20 cellular contexts compared by ENCODE assay signal in the genomic region with DNA sequence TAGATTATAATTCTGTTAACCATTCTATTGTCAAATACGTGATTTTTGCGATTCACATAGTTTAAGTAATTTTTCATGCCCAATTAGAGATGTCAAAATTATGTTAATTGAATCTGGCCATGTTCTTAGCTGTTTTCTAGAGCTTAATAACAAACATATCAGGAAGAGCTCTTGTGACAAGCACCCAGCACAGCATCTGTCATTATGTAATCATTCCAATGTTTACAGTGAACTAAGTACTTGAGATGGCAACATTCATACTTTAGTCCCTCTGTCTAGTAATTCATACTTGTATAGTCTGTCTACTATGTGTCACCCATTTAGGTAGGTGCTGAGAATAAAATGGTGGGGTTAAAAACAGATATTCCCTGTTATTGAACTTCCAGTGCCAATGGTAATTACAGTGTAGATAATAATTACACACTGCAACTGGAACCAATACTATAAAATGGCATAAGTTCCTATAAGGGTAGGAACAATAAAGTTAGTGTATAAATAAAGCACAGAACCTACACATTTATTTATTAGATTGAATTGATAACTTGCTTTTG. TPM values are rescaled to one million over a fixed set of nuclear protein-coding genes. Genes with fewer than 3 reads are reported as not detected.
DNase-seq lines count a peak whose midpoint lies in the region; ATAC-seq, FAIRE-seq and TF ChIP-seq lines count a peak whose summit lies in the region.
"Had no signal": no experiment of that assay in that cellular context is flagged by ENCODE, and none has a peak within 500 bp of the region (broad histone marks: within the 10 kb centered on the region; RNA-seq: fewer than 3 reads in every experiment).

No MANE protein-coding gene starts in this region.

- H3K4ac ChIP-seq in IMR-90 (ENCODE audit: low read depth, low read length): no peak overlapping the region

- TF ChIP-seq POLR2A in IMR-90 (IDR thresholded peaks at IDR 0.05; ENCODE audit: low read depth, low read length): no peak
- no peak for TF ChIP-seq POLR2A in HepG2 (IDR thresholded peaks at IDR 0.05; ENCODE audit: insufficient read depth in 1 of 2, low read depth in 2 of 2, low read length in 2 of 2)

- no peak overlapping the region for H3K18ac ChIP-seq in IMR-90 (ENCODE audit: low read depth, low read length)

- no peak overlapping the region for H3K4me3 ChIP-seq in IMR-90 (ENCODE audit: insufficient read depth, low read depth, low read length)
- H3K4me3 ChIP-seq in HepG2 (replicated peaks in 1 of 3; ENCODE audit: insufficient read depth in 1 of 3, low read depth in 2 of 3, low read length in 3 of 3): no peak overlapping the region
- H3K4me3 ChIP-seq in coronary artery: no peak overlapping the region
- H3K4me3 ChIP-seq: BLaER1, hepatocyte, neural progenitor cell, thoracic aorta had no signal

- H3K9me1 ChIP-seq in IMR-90 (ENCODE audit: insufficient read depth, low read length): no peaks in the 10 kb centered on the region

- DNase-seq in DMS79 treated with DMSO at 0.1 percent for 48 hours (lab: John Stamatoyannopoulos, UW) (peak; percentile 5), DMS79 (lab: John Stamatoyannopoulos, UW) (no peak), IMR-90 (peak; percentile 59), RPMI7951 (ENCODE audit: low read depth) (peak; percentile 21), HepG2 (ENCODE audit: low spot score) (no peak), left colon (no peak), coronary artery (ENCODE audit: low spot score) (no peak)
- DNase-seq: anterior cingulate cortex; effector CD8-positive, alpha-beta T cell; GOT3; midbrain; NCI-H2107; Right ventricle myocardium superior had no signal

- WGBS in IMR-90 (ENCODE audit: extremely low coverage in 2 of 2, insufficient read length in 1 of 2), 2 experiments: no CpG with 5 or more reads among the region's 2 CpGs
- WGBS in HepG2 (ENCODE audit: low lambda C conversion rate): 95% methylated on average over 2 of the region's 2 CpGs

- no peak for TF ChIP-seq CTCF in IMR-90 (conservative IDR thresholded peaks at IDR 0.05; ENCODE audit: low read depth, low read length)
- no peak for TF ChIP-seq CTCF in HepG2 (CRISPR knock-in tag; IDR thresholded peaks at IDR 0.05)
- no peak for TF ChIP-seq CTCF in coronary artery (IDR thresholded peaks at IDR 0.05)

- H2AFZ ChIP-seq in IMR-90 (replicated peaks; ENCODE audit: low read length, poor library complexity) (no peak overlapping the region), HepG2 (ENCODE audit: low read length) (no peak overlapping the region)
- H2AFZ ChIP-seq: hepatocyte, neural progenitor cell had no signal

- H2BK5ac ChIP-seq in IMR-90 (ENCODE audit: low read depth, low read length, poor library complexity, severe bottlenecking): no peak overlapping the region

- peaks cover 2 to 51% of the 10 kb centered on the region in 2 experiments; a peak in 3 of 4 replicates for H3K79me1 ChIP-seq in IMR-90 (ENCODE audit: low read depth in 1 of 2, low read length in 2 of 2)

- no peak overlapping the region for H3K14ac ChIP-seq in IMR-90 (replicated peaks; ENCODE audit: low read depth, low read length)

- no peaks in the 10 kb centered on the region for H3K9me3 ChIP-seq in IMR-90 (ENCODE audit: control insufficient read depth, insufficient read depth, low read length)
- no peaks in the 10 kb centered on the region for H3K9me3 ChIP-seq in HepG2 (ENCODE audit: low read length)
- H3K9me3 ChIP-seq: BLaER1, thoracic aorta had no signal

- POLR2A ChIA-PET in IMR-90 (lab: Charles Lee; ENCODE audit: unreplicated experiment) (no interaction called here), HepG2 (lab: Yijun Ruan, JAX) (no interaction called here)

- ATAC-seq in IMR-90 (ENCODE audit: low read depth) (peak; percentile 53), HepG2 (no peak), left colon (no peak), HG03571 (IDR thresholded peaks at IDR 0.05; ENCODE audit: unreplicated experiment) (no peak)

- CTCF ChIA-PET in IMR-90 (lab: Yijun Ruan, JAX): no interaction called here
- CTCF ChIA-PET in HepG2 (lab: Yijun Ruan, JAX; ENCODE audit: low intra/inter-chr PET ratio, low total read pairs): no interaction called here

- no peak overlapping the region for H4K5ac ChIP-seq in IMR-90 (ENCODE audit: low read depth, low read length)

- H3K4me1 ChIP-seq in IMR-90 (ENCODE audit: control insufficient read depth, insufficient read depth, low read length) (peaks cover 2% of the 10 kb centered on the region; the same call in 1 of the 2 replicates), HepG2 (ENCODE audit: insufficient read depth, low read length) (0 out of 2 replicates have a peak, but pooled peaks cover 5% of the 10 kb centered on the region)
- H3K4me1 ChIP-seq: BLaER1, neural progenitor cell had no signal

- H3K36me3 ChIP-seq in IMR-90 (ENCODE audit: control insufficient read depth, insufficient read depth, low read length) (no peaks in the 10 kb centered on the region), HepG2 (replicated peaks in 1 of 2; ENCODE audit: control insufficient read depth in 1 of 2, insufficient read depth in 2 of 2, low read length in 2 of 2) (no peaks in the 10 kb centered on the region)
- H3K36me3 ChIP-seq: BLaER1, neural progenitor cell, thoracic aorta had no signal

- H2AK9ac ChIP-seq in IMR-90 (replicated peaks; ENCODE audit: low read depth, low read length, poor library complexity): no peak overlapping the region

- peaks cover 20% of the 10 kb centered on the region for H3K79me2 ChIP-seq in HepG2 (ENCODE audit: insufficient read depth, low read length)

- H2BK20ac ChIP-seq in IMR-90 (ENCODE audit: low read depth, low read length): no peak overlapping the region

- peaks cover 84% of the 10 kb centered on the region for H4K20me1 ChIP-seq in IMR-90 (ENCODE audit: insufficient read depth, low read length)
- H4K20me1 ChIP-seq in HepG2 (ENCODE audit: insufficient read depth, low read length): 0 out of 2 replicates have a peak, but pooled peaks cover 9% of the 10 kb centered on the region
- H4K20me1 ChIP-seq: BLaER1 had no signal

- H3K23ac ChIP-seq in IMR-90 (ENCODE audit: low read depth, low read length): no peak overlapping the region

- no peak for TF ChIP-seq RAD21 in IMR-90 (IDR thresholded peaks at IDR 0.05; ENCODE audit: low read length)
- TF ChIP-seq RAD21 in HepG2 (CRISPR knock-in tag; IDR thresholded peaks at IDR 0.05): no peak

- H3K27ac ChIP-seq in IMR-90 (ENCODE audit: insufficient read depth, low read length): no peak overlapping the region
- no peak overlapping the region for H3K27ac ChIP-seq in HepG2 (ENCODE audit: extremely low read length, insufficient read depth, low read length)
- H3K27ac ChIP-seq in coronary artery: no peak overlapping the region
- H3K27ac ChIP-seq: 22Rv1, BLaER1, hepatocyte, neural progenitor cell, thoracic aorta had no signal

- no peak overlapping the region for H2BK15ac ChIP-seq in IMR-90 (ENCODE audit: low read depth, low read length)

- no peak overlapping the region for H4K91ac ChIP-seq in IMR-90 (ENCODE audit: insufficient read depth, low read depth, low read length)

- H3K4me2 ChIP-seq in IMR-90 (ENCODE audit: low read depth, low read length): no peak overlapping the region; the same call in 1 of the 2 replicates
- no peak overlapping the region for H3K4me2 ChIP-seq in HepG2 (ENCODE audit: low read depth, low read length)
- H3K4me2 ChIP-seq: BLaER1, hepatocyte, neural progenitor cell had no signal

- intact Hi-C loops in IMR-90 (cut with micrococcal nuclease) (no loop called here), HepG2 (cut with micrococcal nuclease; ENCODE audit: unreplicated experiment) (no loop called here), left colon (cut with DNase I, micrococcal nuclease) (no loop called here)

- FAIRE-seq in HepG2 (lab: Jason Lieb, UNC): no peak
- FAIRE-seq: GM18507 had no signal

- H3K56ac ChIP-seq in IMR-90 (ENCODE audit: extremely low read depth, insufficient read depth, low read length): no peak overlapping the region

- TF ChIP-seq EP300 in HepG2 (IDR thresholded peaks at IDR 0.05; ENCODE audit: low read depth in 2 of 2, low read length in 2 of 2) (no peak), HepG2 (CRISPR knock-in tag; IDR thresholded peaks at IDR 0.05; ENCODE audit: borderline replicate concordance) (no peak)

- no peak overlapping the region for H2AK5ac ChIP-seq in IMR-90 (ENCODE audit: low read depth, low read length)

- H3K27me3 ChIP-seq in IMR-90 (ENCODE audit: control insufficient read depth, insufficient read depth, low read length) (no peaks in the 10 kb centered on the region), HepG2 (ENCODE audit: control insufficient read depth in 1 of 2, insufficient read depth in 2 of 2, low read length in 2 of 2) (no peaks in the 10 kb centered on the region)
- H3K27me3 ChIP-seq: BLaER1, hepatocyte, neural progenitor cell had no signal

- H4K8ac ChIP-seq in IMR-90 (ENCODE audit: low read depth in 2 of 2, low read length in 2 of 2): no peak overlapping the region

- BruUV-seq in IMR-90 (replicated peaks; lab: Mats Ljungman, UMichigan) (no TSS peak), HepG2 (replicated peaks; lab: Mats Ljungman, UMichigan) (no TSS peak)

- dilution Hi-C loops in IMR-90 (cut with HindIII; ENCODE audit: low sequenced_read_pairs, unreplicated experiment): no loop called here

- in situ Hi-C loops in IMR-90 (cut with MboI; ENCODE audit: low sequenced_read_pairs) (no loop called here), HepG2 (cut with HindIII; ENCODE audit: extremely low pct_ligation_motif_present, low pct_unique_long_range_greater_than_20kb) (no loop called here)

- H3K9ac ChIP-seq in IMR-90 (ENCODE audit: low read depth, low read length) (no peak overlapping the region), HepG2 (ENCODE audit: insufficient read depth, low read depth, low read length) (no peak overlapping the region)
- H3K9ac ChIP-seq: BLaER1, neural progenitor cell had no signal

- H2BK120ac ChIP-seq in IMR-90 (ENCODE audit: low read depth, low read length): no peak overlapping the region

RNA-seq across cellular contexts. Expression of a gene that starts 55.2 kb away (rescaled TPM):
- 108 and 139 TPM in 2 replicates for total RNA-seq in IMR-90 (2012; rRNA removed)
- polyA plus RNA-seq in IMR-90 (2012; rRNA removed): 21.7 and 23.7 TPM in 2 replicates
- polyA plus RNA-seq in IMR-90 (2012; cell fraction: cytosol; rRNA removed): 5.6 and 6.0 TPM in 2 replicates
- polyA plus RNA-seq in IMR-90 (2012; cell fraction: nucleus; rRNA removed; ENCODE audit: low replicate concordance): 8.5 and 80.1 TPM in 2 replicates
- total RNA-seq in RPMI7951 (2014; rRNA removed; shearing (Covaris generic)): 82.7 and 99.4 TPM in 2 replicates
- 18.0 and 24.7 TPM in 2 replicates for total RNA-seq in HepG2 (2016; rRNA removed; fragmentation: Illumina TruSeq; extraction: Trizol)
- total RNA-seq in HepG2 (2016; cell fraction: cytosol; rRNA removed; fragmentation: Illumina TruSeq; extraction: Trizol; ENCODE audit: low read depth): 73.2 and 85.5 TPM in 2 replicates
- total RNA-seq in HepG2 (2016; cell fraction: insoluble cytoplasmic fraction; rRNA removed; fragmentation: Illumina TruSeq; extraction: Trizol): 16.1 and 19.9 TPM in 2 replicates
- 20.1 and 23.3 TPM in 2 replicates for total RNA-seq in HepG2 (2016; cell fraction: membrane; rRNA removed; fragmentation: Illumina TruSeq; extraction: Trizol)
- 34.1 and 37.0 TPM in 2 replicates for total RNA-seq in HepG2 (2016; cell fraction: nucleus; rRNA removed; fragmentation: Illumina TruSeq; extraction: Trizol)
- 8.3 and 9.6 TPM in 2 replicates for polyA plus RNA-seq in HepG2 (2011; rRNA removed)
- 3.6 and 5.9 TPM in 2 replicates for polyA plus RNA-seq in HepG2 (2011; cell fraction: cytosol; rRNA removed)
- polyA plus RNA-seq in HepG2 (2011; cell fraction: nucleus; rRNA removed): 7.5 and 8.9 TPM in 2 replicates
- 10.1 and 15.2 TPM in 2 replicates for polyA plus RNA-seq in HepG2 (2012)
- 0.21 and 0.23 TPM in 2 replicates for polyA plus RNA-seq in HepG2 (2016; cell fraction: cytosol; fragmentation: Illumina TruSeq; extraction: Trizol; ENCODE audit: low read depth)
- 9.3 and 9.7 TPM in 2 replicates for polyA plus RNA-seq in HepG2 (2016; cell fraction: insoluble cytoplasmic fraction; fragmentation: Illumina TruSeq; extraction: Trizol; ENCODE audit: low read depth)
- polyA plus RNA-seq in HepG2 (2016; cell fraction: membrane; fragmentation: Illumina TruSeq; extraction: Trizol; ENCODE audit: low read depth): 0.95 and 1.2 TPM in 2 replicates
- polyA plus RNA-seq in HepG2 (2016; cell fraction: nucleus; fragmentation: Illumina TruSeq; extraction: Trizol; ENCODE audit: insufficient read depth, low read depth): 12.4 and 14.4 TPM in 2 replicates
- polyA minus RNA-seq in HepG2 (2011; rRNA and poly(A)+ RNA removed; ENCODE audit: low replicate concordance): 12.9 and 14.6 TPM in 2 replicates
- polyA minus RNA-seq in HepG2 (2011; cell fraction: cytosol; rRNA and poly(A)+ RNA removed): 15.5 and 18.0 TPM in 2 replicates
- 102 and 117 TPM in 2 replicates for polyA minus RNA-seq in HepG2 (2011; cell fraction: nucleus; rRNA and poly(A)+ RNA removed)
- 10 to 100 TPM in 1 of 2 donors, 1 to 10 TPM in 1; 8.5 to 24.9 TPM for total RNA-seq in left colon

Comparison
In these comparisons a context has a peak if more than half of its experiments do, and no peak if none do; other contexts are left out.
1. DNase-seq: peak in DMS79 treated with DMSO at 0.1 percent for 48 hours (single experiment), IMR-90 (single experiment) and RPMI7951 (single experiment); none in DMS79 (single experiment), HepG2 (single experiment), left colon (0 of 2) and coronary artery (single experiment).